8 cellular contexts compared by ENCODE assay signal in genomic region chr11:126061707-126062678, GRCh38. TPM values are rescaled to one million over a fixed set of nuclear protein-coding genes. Genes with fewer than 3 reads are reported as not detected.
DNase-seq lines count a peak whose midpoint lies in the region; ATAC-seq, FAIRE-seq and TF ChIP-seq lines count a peak whose summit lies in the region.

No MANE protein-coding gene starts in this region.

- no peaks in the 10 kb centered on the region for H3K9me2 ChIP-seq in SK-N-SH

- FAIRE-seq in HepG2 (lab: Jason Lieb, UNC), result peak; percentile 18

- H3K36me3 ChIP-seq in SK-N-SH (replicated peaks in 1 of 2; ENCODE audit: control insufficient read depth in 1 of 2, insufficient read depth in 2 of 2, low read length in 1 of 2) (no peaks in the 10 kb centered on the region), HepG2 (replicated peaks in 1 of 2; ENCODE audit: control insufficient read depth in 1 of 2, insufficient read depth in 2 of 2, low read length in 2 of 2) (no peaks in the 10 kb centered on the region)

- H3K27me3 ChIP-seq in SK-N-SH (ENCODE audit: insufficient read depth) (no peaks in the 10 kb centered on the region), HepG2 (ENCODE audit: control insufficient read depth in 1 of 2, insufficient read depth in 2 of 2, low read length in 2 of 2) (no peaks in the 10 kb centered on the region)

- POLR2A ChIA-PET in SK-N-SH (lab: Yijun Ruan, JAX) (interaction anchor here (0.6 to 4.4 kb wide), 16 partner anchors 9 to 138 kb away, joined by 3 to 69 read pairs (median 4); no protein-coding TSS in a partner anchor), HepG2 (lab: Yijun Ruan, JAX) (interaction anchor here (0.6 to 2.9 kb wide), 16 partner anchors 18 to 149 kb away, joined by 3 to 16 read pairs (median 4); partner anchors contain the start of genes FAM118B and RPUSD4)

- TF ChIP-seq RAD21 in Ishikawa (IDR thresholded peaks at IDR 0.05; ENCODE audit: low read depth) (peak; percentile 67), SK-N-SH (IDR thresholded peaks at IDR 0.05; ENCODE audit: low read length) (peak; percentile 80), HepG2 (CRISPR knock-in tag; IDR thresholded peaks at IDR 0.05) (peak; percentile 69)

- ATAC-seq in HepG2 (peak; percentile 68), GM19023 (IDR thresholded peaks at IDR 0.05; ENCODE audit: unreplicated experiment) (no peak)

- WGBS in SK-N-SH (ENCODE audit: low lambda C conversion rate), result under 1% methylated on average over 34 of the region's 57 CpGs
- WGBS in HepG2 (ENCODE audit: low lambda C conversion rate), result 0% methylated on average over 18 of the region's 57 CpGs

- CTCF ChIA-PET in SK-N-SH (lab: Yijun Ruan, JAX), result interaction anchor here (0.6 to 8.4 kb wide), 50 partner anchors 9 to 174 kb away, joined by 3 to 95 read pairs (median 4); no protein-coding TSS in a partner anchor
- CTCF ChIA-PET in HepG2 (lab: Yijun Ruan, JAX; ENCODE audit: low intra/inter-chr PET ratio, low total read pairs), result interaction anchor here (0.8 to 3.2 kb wide), 2 partner anchors 120 to 139 kb away, joined by 3 to 14 read pairs; no protein-coding TSS in a partner anchor

- TF ChIP-seq EP300 in Ishikawa (IDR thresholded peaks at IDR 0.05; ENCODE audit: borderline replicate concordance) (no peak), SK-N-SH (IDR thresholded peaks at IDR 0.05; ENCODE audit: borderline replicate concordance in 1 of 2, low read depth in 1 of 2, low read length in 1 of 2) (no peak; a peak in 1 of 4 replicates), HepG2 (IDR thresholded peaks at IDR 0.05; ENCODE audit: low read depth in 2 of 2, low read length in 2 of 2) (no peak), HepG2 (CRISPR knock-in tag; IDR thresholded peaks at IDR 0.05; ENCODE audit: borderline replicate concordance) (no peak; the same call in 1 of the 2 replicates)

- intact Hi-C loops in HepG2 (cut with micrococcal nuclease; ENCODE audit: unreplicated experiment), result loop anchor here (1.0 to 5.0 kb wide), 7 partner anchors 27 to 139 kb away; no protein-coding TSS in a partner anchor

- H3K27ac ChIP-seq in SK-N-SH (ENCODE audit: low read depth in 2 of 2, low read length in 1 of 2) (peak overlapping the region in 1 of 2 experiments; percentile 98; a peak in 2 of 4 replicates), HepG2 (ENCODE audit: extremely low read length, insufficient read depth, low read length) (no peak overlapping the region)

- H4K20me1 ChIP-seq in SK-N-SH (ENCODE audit: insufficient read depth), result no peaks in the 10 kb centered on the region
- no peaks in the 10 kb centered on the region for H4K20me1 ChIP-seq in HepG2 (ENCODE audit: insufficient read depth, low read length)

- H3K27ac Mint-ChIP-seq in chondrocyte (ENCODE audit: unreplicated experiment), result peak overlapping the region; percentile 94

- in situ Hi-C loops in HepG2 (cut with HindIII; ENCODE audit: extremely low pct_ligation_motif_present, low pct_unique_long_range_greater_than_20kb), result loop anchor here (5.0 to 10.0 kb wide), 2 partner anchors 120 to 133 kb away; no protein-coding TSS in a partner anchor

- H3K9me3 ChIP-seq in SK-N-SH, result no peaks in the 10 kb centered on the region
- no peaks in the 10 kb centered on the region for H3K9me3 ChIP-seq in HepG2 (ENCODE audit: low read length)

- peak overlapping the region; percentile 69 to 78 for H3K4me3 ChIP-seq in SK-N-SH (ENCODE audit: low read depth in 2 of 2, low read length in 1 of 2)
- peak overlapping the region; percentile 75 to 86 (median 80) for H3K4me3 ChIP-seq in HepG2 (replicated peaks in 1 of 3; ENCODE audit: insufficient read depth in 1 of 3, low read depth in 2 of 3, low read length in 3 of 3)

- no TSS peak for BruUV-seq in HepG2 (replicated peaks; lab: Mats Ljungman, UMichigan)

- H3K4me3 Mint-ChIP-seq in chondrocyte (ENCODE audit: unreplicated experiment), result peak overlapping the region; percentile 80

- H3K9ac ChIP-seq in SK-N-SH, result peak overlapping the region; percentile 43; the same call in 1 of the 2 replicates
- H3K9ac ChIP-seq in HepG2 (ENCODE audit: insufficient read depth, low read depth, low read length), result peak overlapping the region; percentile 53; the same call in 1 of the 2 replicates

- no peak for TF ChIP-seq POLR2A in HepG2 (IDR thresholded peaks at IDR 0.05; ENCODE audit: insufficient read depth in 1 of 2, low read depth in 2 of 2, low read length in 2 of 2)

- peaks cover 2% of the 10 kb centered on the region for H3K36me3 Mint-ChIP-seq in chondrocyte (ENCODE audit: low read depth)

- H3K4me1 ChIP-seq in SK-N-SH (ENCODE audit: control insufficient read depth in 1 of 2, insufficient read depth in 2 of 2, low read depth in 1 of 2, low read length in 1 of 2) (peaks cover 8 to 17% of the 10 kb centered on the region in 2 experiments; a peak in 3 of 4 replicates), HepG2 (ENCODE audit: insufficient read depth, low read length) (peaks cover 57% of the 10 kb centered on the region)

- peaks cover 18% of the 10 kb centered on the region for H3K4me1 Mint-ChIP-seq in chondrocyte (ENCODE audit: low read depth)

- H3K27me3 Mint-ChIP-seq in chondrocyte (ENCODE audit: low read depth), result peaks cover 3% of the 10 kb centered on the region

- DNase-seq in activated gamma-delta T cell (lab: John Stamatoyannopoulos, UW) (peak; percentile 47), activated gamma-delta T cell treated with Interleukin-2 at 50 U/mL for 16 hours (no peak), SK-N-SH (peak; percentile 56), chondrocyte (ENCODE audit: low spot score) (no peak), HepG2 (ENCODE audit: low spot score) (peak; percentile 66)
- DNase-seq in stimulated activated CD4-positive, alpha-beta T cell treated with anti-CD3 and anti-CD28 coated beads, Interleukin-4, amount 100 ng/mL, for 24 hours, result peak; percentile 24

- H3K4me2 ChIP-seq in SK-N-SH (peak overlapping the region; percentile 95), HepG2 (ENCODE audit: low read depth, low read length) (peak overlapping the region; percentile 82)

- no peaks in the 10 kb centered on the region for H3F3A ChIP-seq in SK-N-SH (replicated peaks; ENCODE audit: insufficient read depth)

- TF ChIP-seq CTCF in SK-N-SH (IDR thresholded peaks at IDR 0.05), result peak; percentile 58
- TF ChIP-seq CTCF in chondrocyte (IDR thresholded peaks at IDR 0.05), result peak; percentile 77
- TF ChIP-seq CTCF in HepG2 (CRISPR knock-in tag; IDR thresholded peaks at IDR 0.05), result peak; percentile 84

- no peaks in the 10 kb centered on the region for H3K9me3 Mint-ChIP-seq in chondrocyte (ENCODE audit: low read depth)

- H3K79me2 ChIP-seq in SK-N-SH (ENCODE audit: insufficient read depth) (no peaks in the 10 kb centered on the region), HepG2 (ENCODE audit: insufficient read depth, low read length) (peaks cover 20% of the 10 kb centered on the region)

- peak overlapping the region; percentile 91 for H2AFZ ChIP-seq in SK-N-SH (ENCODE audit: low read depth)
- peak overlapping the region; percentile 29 for H2AFZ ChIP-seq in HepG2 (ENCODE audit: low read length)

TF ChIP-seq in Ishikawa, 13 proteins besides CTCF, POLR2A, EP300 and RAD21:
- 0 out of 2 replicates have a peak, but pooled peaks have one; percentile 10 for TF ChIP-seq MAX (IDR thresholded peaks at IDR 0.05)
- TF ChIP-seq TCF12 (IDR thresholded peaks at IDR 0.05; ENCODE audit: low read depth), result no peak
TF ChIP-seq in Ishikawa: peak in this region for 1.

TF ChIP-seq in SK-N-SH, 30 proteins besides CTCF, POLR2A, EP300 and RAD21 (continues in another document):
- 0 out of 2 replicates have a peak, but pooled peaks have one; percentile 15 for TF ChIP-seq MXI1 (IDR thresholded peaks at IDR 0.05; ENCODE audit: low read depth, low read length)

TF ChIP-seq in HepG2, 621 proteins besides CTCF, POLR2A, EP300 and RAD21 (continues in another document):
- no peak for TF ChIP-seq ZNF672 (CRISPR knock-in tag; IDR thresholded peaks at IDR 0.05)
- 0 out of 2 replicates have a peak, but pooled peaks have one; percentile 19 for TF ChIP-seq FOXO1 (CRISPR knock-in tag; IDR thresholded peaks at IDR 0.05)
- peak; percentile 49; the same call in 1 of the 2 replicates for TF ChIP-seq HOXA5 (CRISPR knock-in tag; IDR thresholded peaks at IDR 0.05)
- 0 out of 2 replicates have a peak, but pooled peaks have one; percentile 28 for TF ChIP-seq KMT2A (CRISPR knock-in tag; IDR thresholded peaks at IDR 0.05)

RNA-seq across cellular contexts. Expression of gene CDON, which starts 0.7 kb away (rescaled TPM):
- polyA plus RNA-seq in SK-N-SH (2012; rRNA removed) (3.7 and 4.2 TPM in 2 replicates), HepG2 (2011; rRNA removed) (7.4 and 9.6 TPM in 2 replicates)
- 2.8 and 4.5 TPM in 2 replicates for polyA plus RNA-seq in SK-N-SH (2012; cell fraction: cytosol; rRNA removed)
- 2.3 and 3.5 TPM in 2 replicates for polyA plus RNA-seq in SK-N-SH (2012; cell fraction: nucleus; rRNA removed)
- total RNA-seq in chondrocyte (17.6 to 26.8 TPM (median 19.9 TPM) in 3 replicates), HepG2 (2016; rRNA removed; fragmentation: Illumina TruSeq; extraction: Trizol) (8.4 and 12.8 TPM in 2 replicates)
- total RNA-seq in HepG2 (2016; cell fraction: cytosol; rRNA removed; fragmentation: Illumina TruSeq; extraction: Trizol; ENCODE audit: low read depth), result 5.5 and 5.6 TPM in 2 replicates
- 7.2 and 12.2 TPM in 2 replicates for total RNA-seq in HepG2 (2016; cell fraction: insoluble cytoplasmic fraction; rRNA removed; fragmentation: Illumina TruSeq; extraction: Trizol)
- total RNA-seq in HepG2 (2016; cell fraction: membrane; rRNA removed; fragmentation: Illumina TruSeq; extraction: Trizol), result 8.7 and 10.6 TPM in 2 replicates
- 19.7 and 22.7 TPM in 2 replicates for total RNA-seq in HepG2 (2016; cell fraction: nucleus; rRNA removed; fragmentation: Illumina TruSeq; extraction: Trizol)
- 5.5 and 6.9 TPM in 2 replicates for polyA plus RNA-seq in HepG2 (2011; cell fraction: cytosol; rRNA removed)
- polyA plus RNA-seq in HepG2 (2011; cell fraction: nucleus; rRNA removed), result 10.3 and 11.2 TPM in 2 replicates
- 9.3 and 10.1 TPM in 2 replicates for polyA plus RNA-seq in HepG2 (2012)
- polyA plus RNA-seq in HepG2 (2016; cell fraction: cytosol; fragmentation: Illumina TruSeq; extraction: Trizol; ENCODE audit: low read depth), result 0.72 and 1.7 TPM in 2 replicates
- polyA plus RNA-seq in HepG2 (2016; cell fraction: insoluble cytoplasmic fraction; fragmentation: Illumina TruSeq; extraction: Trizol; ENCODE audit: low read depth), result 3.3 and 4.5 TPM in 2 replicates
- 1.6 and 1.9 TPM in 2 replicates for polyA plus RNA-seq in HepG2 (2016; cell fraction: membrane; fragmentation: Illumina TruSeq; extraction: Trizol; ENCODE audit: low read depth)
- 15.3 and 16.2 TPM in 2 replicates for polyA plus RNA-seq in HepG2 (2016; cell fraction: nucleus; fragmentation: Illumina TruSeq; extraction: Trizol; ENCODE audit: insufficient read depth, low read depth)
- polyA minus RNA-seq in HepG2 (2011; rRNA and poly(A)+ RNA removed; ENCODE audit: low replicate concordance), result 12.8 and 28.4 TPM in 2 replicates
- polyA minus RNA-seq in HepG2 (2011; cell fraction: cytosol; rRNA and poly(A)+ RNA removed), result 14.0 and 17.1 TPM in 2 replicates
- polyA minus RNA-seq in HepG2 (2011; cell fraction: nucleus; rRNA and poly(A)+ RNA removed), result 27.6 and 31.0 TPM in 2 replicates

Comparison
In these comparisons a context has a peak if more than half of its experiments do, and no peak if none do; other contexts are left out.
1. DNase-seq: peak in activated gamma-delta T cell (single experiment), SK-N-SH (single experiment), HepG2 (single experiment) and stimulated activated CD4-positive, alpha-beta T cell treated with anti-CD3 and anti-CD28 coated beads, Interleukin-4, amount 100 ng/mL, for 24 hours (single experiment); none in activated gamma-delta T cell treated with Interleukin-2 at 50 U/mL for 16 hours (single experiment) and chondrocyte (single experiment).
2. Peak in every context shown above with its lines, with median percentiles within 50 percentile points of each other: CTCF ChIP-seq.